Comparison of ENCODE assay signal across 8 cellular contexts in the genomic region with DNA sequence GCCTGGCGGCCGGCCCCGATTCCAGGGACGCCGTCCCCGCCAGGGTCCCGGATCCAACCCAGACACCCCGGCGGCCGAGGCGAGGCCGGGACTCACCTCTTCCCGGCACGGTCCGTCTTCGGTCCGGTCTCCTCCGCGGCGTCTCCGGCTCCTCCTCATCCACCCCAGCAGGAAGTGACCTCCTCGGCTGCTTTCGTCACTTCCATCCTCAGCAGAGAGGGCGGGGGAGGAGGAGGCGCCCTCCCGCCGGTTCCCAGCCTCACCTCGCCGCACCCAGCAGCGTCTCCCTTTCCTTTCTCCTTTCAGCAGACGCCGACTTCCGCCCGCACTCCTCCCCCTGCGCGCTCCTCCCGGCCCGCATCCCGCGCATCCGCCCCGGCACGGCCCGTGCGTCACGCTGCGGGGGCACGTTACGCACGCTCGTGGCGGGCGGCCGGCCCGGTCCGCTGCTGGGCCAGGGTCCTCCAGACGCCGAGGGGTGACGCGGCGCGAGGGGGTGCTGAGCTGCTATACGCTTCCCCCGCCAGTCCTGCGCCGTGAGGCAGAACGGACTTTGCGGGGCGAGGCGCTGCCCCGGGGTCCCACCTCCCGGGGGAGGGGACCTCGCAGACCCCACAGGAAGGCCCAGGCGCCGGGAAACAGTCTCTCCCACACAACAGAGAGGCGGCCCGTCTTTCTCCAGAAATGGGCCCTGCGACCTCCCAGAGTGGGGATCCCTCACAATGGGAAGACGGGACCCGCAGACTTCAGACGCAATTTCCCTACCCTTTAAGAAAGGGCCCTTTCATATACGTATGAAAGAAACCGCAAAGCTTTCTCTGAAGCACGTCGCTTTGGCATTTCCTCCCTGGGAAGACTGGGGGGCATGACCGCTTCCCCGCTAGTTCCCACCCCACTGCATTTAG. TPM values are rescaled to one million over a fixed set of nuclear protein-coding genes. Genes with fewer than 3 reads are reported as not detected.
DNase-seq lines count a peak whose midpoint lies in the region; ATAC-seq and TF ChIP-seq lines count a peak whose summit lies in the region.

Gene ETV3, minus strand, starts transcription at position 176 of the 905 bp plus-strand sequence. CDS start 2,043 bp downstream, outside the sequence.

- H3F3A ChIP-seq in OCI-LY1 (ENCODE audit: insufficient read depth, low read length): peaks cover 7% of the 10 kb centered on the region; the same call in 1 of the 2 replicates

- peak within 1 kb of the TSS; percentile 80 for H3K4me2 ChIP-seq in OCI-LY1 (ENCODE audit: low read length)

- no peak within 1 kb of the TSS for H3K27ac ChIP-seq in OCI-LY1 (ENCODE audit: low read depth, low read length, poor library complexity, severe bottlenecking)

- peak within 1 kb of the TSS; percentile 78 for H3K4me3 ChIP-seq in OCI-LY1 (ENCODE audit: low read depth, low read length, poor library complexity, severe bottlenecking)
- peak within 1 kb of the TSS; percentile 63 for H3K4me3 ChIP-seq in mononuclear cell (ENCODE audit: low read length)

- H3K9ac ChIP-seq in OCI-LY1 (ENCODE audit: low read length): peak within 1 kb of the TSS; percentile 83

- H3K9me3 ChIP-seq in OCI-LY1 (ENCODE audit: low read length) (no peaks in the 10 kb centered on the region), mononuclear cell (ENCODE audit: low read depth, low read length) (no peaks in the 10 kb centered on the region)

- peaks cover 21% of the 10 kb centered on the region for H3K4me1 ChIP-seq in OCI-LY1 (ENCODE audit: insufficient read depth, low read length, severe bottlenecking)
- peaks cover 43% of the 10 kb centered on the region for H3K4me1 ChIP-seq in mononuclear cell (ENCODE audit: insufficient read depth, low read length)

- DNase-seq in COR-L47 (lab: John Stamatoyannopoulos, UW) (peak; percentile 89), HUDEP-2 (lab: John Stamatoyannopoulos, UW; ENCODE audit: unreplicated experiment in 76 of 76) (peak in 72 of 76 experiments; percentile 26 to 88 (median 76)), epidermal melanocyte (ENCODE audit: insufficient read length, low spot score) (peak; percentile 59)
- DNase-seq in activated CD8-positive, alpha-beta memory T cell treated with anti-CD3 and anti-CD28 coated beads, Interleukin-2, amount 50 U/mL, for 48 hours: peak; percentile 91
- peak; percentile 80 to 82 for DNase-seq in stimulated activated CD8-positive, alpha-beta memory T cell treated with anti-CD3 and anti-CD28 coated beads, Interleukin-2, amount 100 ng/mL, for 48 hours (ENCODE audit: low read depth in 2 of 2)

- no peak for TF ChIP-seq CTCF in OCI-LY1 (IDR thresholded peaks at IDR 0.05; ENCODE audit: low read length)

- H3K36me3 ChIP-seq in OCI-LY1 (ENCODE audit: insufficient read depth, low read length): peaks cover 27% of the 10 kb centered on the region

- no peaks in the 10 kb centered on the region for H3K27me3 ChIP-seq in OCI-LY1 (ENCODE audit: insufficient read depth, low read length)
- no peaks in the 10 kb centered on the region for H3K27me3 ChIP-seq in mononuclear cell (ENCODE audit: insufficient read depth, low read length)

- peaks cover 14% of the 10 kb centered on the region; the same call in 1 of the 2 replicates for H3K79me2 ChIP-seq in OCI-LY1 (ENCODE audit: insufficient read depth, low read length)

- no peaks in the 10 kb centered on the region for H3K9me2 ChIP-seq in OCI-LY1 (ENCODE audit: low read depth, low read length)

- peak; percentile 58 for ATAC-seq in GM21367 (IDR thresholded peaks at IDR 0.05; ENCODE audit: unreplicated experiment)

- no peak within 1 kb of the TSS for H2AFZ ChIP-seq in OCI-LY1 (ENCODE audit: low read length)

- H4K20me1 ChIP-seq in OCI-LY1 (ENCODE audit: insufficient read depth, low read length): no peaks in the 10 kb centered on the region

RNA-seq across cellular contexts. Expression of gene ETV3, which starts in this region (rescaled TPM):
- total RNA-seq in mononuclear cell: 101 TPM
